22 cellular contexts compared by ENCODE assay signal in the genomic region with DNA sequence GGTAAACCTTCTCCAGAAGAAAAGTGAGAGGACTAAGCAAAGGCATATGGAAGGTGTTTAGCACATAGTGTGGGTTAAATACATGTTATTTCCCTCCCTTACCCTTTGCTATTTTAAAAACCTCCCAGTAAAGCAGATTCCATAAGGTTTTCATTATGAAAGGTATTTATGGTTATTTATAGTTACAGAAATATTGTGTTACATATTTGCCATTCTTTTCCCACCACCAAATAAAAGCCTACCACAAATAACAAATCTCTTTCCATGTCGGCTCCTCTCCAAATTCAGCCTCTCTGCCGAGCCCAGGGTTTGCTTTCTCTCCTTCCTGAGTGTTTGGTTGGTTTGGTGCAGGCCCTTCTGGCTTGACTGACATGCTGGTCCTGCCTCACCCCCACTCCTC.
A peak's percentile ranks its signal among the peaks of the same experiment; 100 is the strongest.
DNase-seq lines count a peak whose midpoint lies in the region; ATAC-seq and TF ChIP-seq lines count a peak whose summit lies in the region.
"Had no signal": no experiment of that assay in that cellular context is flagged by ENCODE, and none has a peak within 500 bp of the region (broad histone marks: within the 10 kb centered on the region; RNA-seq: fewer than 3 reads in every experiment).

No MANE protein-coding gene starts in this region.

- H3K9me2 ChIP-seq in hepatocyte (replicated peaks; ENCODE audit: insufficient read depth), result no peaks in the 10 kb centered on the region

- no peak overlapping the region for H3K4me2 ChIP-seq in hepatocyte

- 55% methylated on average over 2 of the region's 2 CpGs for WGBS in hepatocyte (ENCODE audit: low lambda C conversion rate, missing lambda C conversion rate)

- H3K27ac ChIP-seq in hepatocyte (peak overlapping the region; percentile 40), tibial artery (peak overlapping the region; percentile 26 to 55)
- H3K27ac ChIP-seq: prostate gland, upper lobe of left lung had no signal

- no peaks in the 10 kb centered on the region for H3K9me3 ChIP-seq in hepatocyte (ENCODE audit: low read depth)
- H3K9me3 ChIP-seq in tibial artery, result no peaks in the 10 kb centered on the region
- H3K9me3 ChIP-seq: BE2C, mucosa of descending colon, prostate gland, upper lobe of left lung had no signal

- H2AFZ ChIP-seq in hepatocyte, result no peak overlapping the region

- H3K79me2 ChIP-seq in hepatocyte, result no peaks in the 10 kb centered on the region

- H3K36me3 ChIP-seq in hepatocyte (replicated peaks; ENCODE audit: insufficient read depth, low read depth) (no peaks in the 10 kb centered on the region), tibial artery (no peaks in the 10 kb centered on the region)
- H3K36me3 ChIP-seq: BE2C, prostate gland, upper lobe of left lung had no signal

- no peak overlapping the region for H3K4me3 ChIP-seq in astrocyte of the spinal cord (ENCODE audit: low read depth, low read length)
- H3K4me3 ChIP-seq in hepatocyte, result no peak overlapping the region
- H3K4me3 ChIP-seq in tibial artery, result no peak overlapping the region
- H3K4me3 ChIP-seq: mucosa of descending colon, prostate gland, upper lobe of left lung had no signal

- ATAC-seq in HG03520 (IDR thresholded peaks at IDR 0.05; ENCODE audit: unreplicated experiment), result no peak
- ATAC-seq: activated T-cell treated with anti-CD3 and anti-CD28 coated beads, Interleukin-2, amount 50 U/mL, for 4 hours; mucosa of descending colon; T-helper 17 cell had no signal

- intact Hi-C loops in tibial artery (cut with DNase I; ENCODE audit: low total_unique reads), result no loop called here

- TF ChIP-seq CTCF in astrocyte of the spinal cord (IDR thresholded peaks at IDR 0.05; ENCODE audit: low read depth, low read length) (no peak), hepatocyte (IDR thresholded peaks at IDR 0.05; ENCODE audit: poor library complexity) (no peak), tibial artery (IDR thresholded peaks at IDR 0.05) (no peak)

- H3K4me1 ChIP-seq in hepatocyte (ENCODE audit: insufficient read depth), result peaks cover 5% of the 10 kb centered on the region
- peaks cover 0 to 57% (median 23%) of the 10 kb centered on the region in 4 donors for H3K4me1 ChIP-seq in tibial artery
- H3K4me1 ChIP-seq: BE2C, prostate gland, upper lobe of left lung had no signal

- in situ Hi-C loops in astrocyte of the spinal cord (cut with HindIII; ENCODE audit: low sequenced_read_pairs), result no loop called here

- H4K20me1 ChIP-seq in hepatocyte (ENCODE audit: insufficient read depth, poor library complexity, severe bottlenecking), result no peaks in the 10 kb centered on the region

- DNase-seq in GM04504 (ENCODE audit: low read depth), result peak; percentile 80
- peak; percentile 35 for DNase-seq in astrocyte of the spinal cord (ENCODE audit: low read depth, low spot score)
- peak; percentile 15 for DNase-seq in hepatocyte (ENCODE audit: low spot score)
- DNase-seq in tibial artery, result no peak
- DNase-seq in GM19238 (ENCODE audit: insufficient read length, low spot score), result no peak
- DNase-seq in ecto neural progenitor cell (ENCODE audit: low spot score), result no peak
- no peak for DNase-seq in SHP77 treated with DMSO at 0.1 percent for 48 hours (lab: John Stamatoyannopoulos, UW)
- DNase-seq: activated CD4-positive, alpha-beta T cell treated with anti-CD3 and anti-CD28 coated beads for 4 hours; activated naive CD4-positive, alpha-beta T cell; activated T-cell treated with anti-CD3 and anti-CD28 coated beads, Interleukin-2, amount 50 U/mL, for 4 hours; amygdala; BE2C; caudate nucleus; DMS79; H9; mucosa of descending colon; NCI-H1694 treated with DMSO at 0.1 percent for 48 hours; NCI-H2227 treated with DMSO at 0.1 percent for 48 hours; T-helper 17 cell; upper lobe of left lung had no signal

- H3K27me3 ChIP-seq in hepatocyte, result peaks cover 2% of the 10 kb centered on the region
- H3K27me3 ChIP-seq in tibial artery, result no peaks in the 10 kb centered on the region
- H3K27me3 ChIP-seq: BE2C, upper lobe of left lung had no signal

Comparison
In these comparisons a context has a peak if more than half of its experiments do, and no peak if none do; other contexts are left out.
1. DNase-seq: peak in GM04504 (single experiment), astrocyte of the spinal cord (single experiment) and hepatocyte (single experiment); none in tibial artery (0 of 2), GM19238 (single experiment), ecto neural progenitor cell (single experiment) and SHP77 treated with DMSO at 0.1 percent for 48 hours (single experiment).